ENCODE assay signal across 12 cellular contexts in the genomic region with DNA sequence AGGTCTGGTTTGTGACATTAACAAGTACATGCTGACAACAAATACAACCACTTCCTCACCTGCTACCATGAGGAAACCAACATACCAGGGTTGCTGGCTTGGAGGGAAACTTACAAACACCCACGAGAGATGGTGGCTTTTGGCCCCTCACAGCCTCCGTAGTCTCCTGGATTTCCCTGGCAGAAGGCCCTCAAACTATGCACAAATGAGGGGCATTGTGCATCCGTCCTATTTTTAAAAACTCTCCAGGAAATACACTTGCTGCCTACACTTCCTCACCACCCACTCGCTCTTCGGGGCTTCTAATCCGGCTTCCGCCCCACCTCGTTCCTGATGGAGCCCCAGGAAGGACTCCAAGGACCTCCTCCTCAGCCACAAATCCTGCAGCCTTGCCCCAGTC.
A peak's percentile ranks its signal among the peaks of the same experiment; 100 is the strongest.
DNase-seq lines count a peak whose midpoint lies in the region; ATAC-seq, FAIRE-seq and TF ChIP-seq lines count a peak whose summit lies in the region.
"Had no signal": no experiment of that assay in that cellular context is flagged by ENCODE, and none has a peak within 500 bp of the region (broad histone marks: within the 10 kb centered on the region; RNA-seq: fewer than 3 reads in every experiment).

No MANE protein-coding gene starts in this region.

- H3K4me1 ChIP-seq in DND-41 (ENCODE audit: insufficient read depth, low read length) = peaks cover 33% of the 10 kb centered on the region
- no peaks in the 10 kb centered on the region for H3K4me1 ChIP-seq in small intestine (ENCODE audit: control insufficient read depth in 2 of 2, insufficient read depth in 1 of 2, low read depth in 1 of 2, low read length in 1 of 2)
- H3K4me1 ChIP-seq in kidney (ENCODE audit: control insufficient read depth in 1 of 2, insufficient read depth in 1 of 2, low read depth in 1 of 2, low read length in 2 of 2) = no peaks in the 10 kb centered on the region

- ATAC-seq in DND-41 (ENCODE audit: insufficient read depth, low read depth) = peak; percentile 52; the same call in 2 of the 3 replicates
- peak; percentile 19 to 32 for ATAC-seq in activated naive CD4-positive, alpha-beta T cell treated with anti-CD3 and anti-CD28 coated beads, Interleukin-2, amount 50 U/mL, for 72 hours
- no peak for ATAC-seq in HG02623 (IDR thresholded peaks at IDR 0.05; ENCODE audit: unreplicated experiment)
- no peak for ATAC-seq in GM18505 (IDR thresholded peaks at IDR 0.05; ENCODE audit: unreplicated experiment)
- ATAC-seq in left lobe of liver = no peak
- ATAC-seq: GM23338 had no signal

- H3K36me3 Mint-ChIP-seq in T-helper 2 cell treated with Interferon-gamma antibody and Interleukin-4, amounts not matched to agents 5 μg/mL and 100 μg/mL, for 36 hours (ENCODE audit: low read depth) = peaks cover 14% of the 10 kb centered on the region
- peaks cover 13 to 20% of the 10 kb centered on the region in 2 donors for H3K36me3 Mint-ChIP-seq in activated naive CD4-positive, alpha-beta T cell treated with anti-CD3 and anti-CD28 coated beads, Interleukin-2, amount 50 U/mL, for 72 hours

- H3K4me1 Mint-ChIP-seq in T-helper 2 cell treated with Interferon-gamma antibody and Interleukin-4, amounts not matched to agents 5 μg/mL and 100 μg/mL, for 36 hours (ENCODE audit: low read depth) = peaks cover 32% of the 10 kb centered on the region

- peak overlapping the region; percentile 43 for H3K27ac ChIP-seq in DND-41 (ENCODE audit: low read length)
- H3K27ac ChIP-seq in small intestine (ENCODE audit: low read depth in 1 of 2, low read length in 1 of 2) = peak overlapping the region in 1 of 2 donors; percentile 55
- H3K27ac ChIP-seq in kidney (ENCODE audit: low read depth in 2 of 2, low read length in 2 of 2) = no peak overlapping the region
- H3K27ac ChIP-seq: esophagus squamous epithelium had no signal

- H3K27me3 ChIP-seq in DND-41 (ENCODE audit: insufficient read depth, low read length, poor library complexity) (no peaks in the 10 kb centered on the region), small intestine (ENCODE audit: control insufficient read depth in 2 of 2, insufficient read depth in 2 of 2, low read length in 2 of 2) (peaks cover 0 to 2% of the 10 kb centered on the region in 2 donors)
- H3K27me3 ChIP-seq: esophagus squamous epithelium had no signal

- no peaks in the 10 kb centered on the region for H4K20me1 ChIP-seq in DND-41 (ENCODE audit: insufficient read depth, low read length)

- 47 to 80% (median 66%) methylated on average over 8 of the region's 8 CpGs for WGBS in small intestine, 3 donors

- H3K4me3 Mint-ChIP-seq in T-helper 2 cell treated with Interferon-gamma antibody and Interleukin-4, amounts not matched to agents 5 μg/mL and 100 μg/mL, for 36 hours = peak overlapping the region; percentile 73
- H3K4me3 Mint-ChIP-seq: GM23338 had no signal

- no peak overlapping the region for H2AFZ ChIP-seq in DND-41 (ENCODE audit: low read depth, low read length)
- H2AFZ ChIP-seq: GM23338 had no signal

- TF ChIP-seq POLR2A in GM18505 (IDR thresholded peaks at IDR 0.05; ENCODE audit: borderline replicate concordance, extremely low read depth, insufficient read depth, insufficient read length) = no peak

- intact Hi-C loops in kidney (cut with DNase I) = no loop called here

- H3K27ac Mint-ChIP-seq in T-helper 2 cell treated with Interferon-gamma antibody and Interleukin-4, amounts not matched to agents 5 μg/mL and 100 μg/mL, for 36 hours = peak overlapping the region; percentile 85
- peak overlapping the region; percentile 86 to 97 for H3K27ac Mint-ChIP-seq in activated naive CD4-positive, alpha-beta T cell treated with anti-CD3 and anti-CD28 coated beads, Interleukin-2, amount 50 U/mL, for 72 hours
- H3K27ac Mint-ChIP-seq: GM23338 had no signal

- FAIRE-seq in small intestine (lab: Jason Lieb, UNC) = no peak
- FAIRE-seq in kidney (lab: Jason Lieb, UNC) = no peak

- H3K9me3 Mint-ChIP-seq in T-helper 2 cell treated with Interferon-gamma antibody and Interleukin-4, amounts not matched to agents 5 μg/mL and 100 μg/mL, for 36 hours = peaks cover 13% of the 10 kb centered on the region
- peaks cover 16 to 24% of the 10 kb centered on the region in 2 donors for H3K9me3 Mint-ChIP-seq in activated naive CD4-positive, alpha-beta T cell treated with anti-CD3 and anti-CD28 coated beads, Interleukin-2, amount 50 U/mL, for 72 hours
- H3K9me3 Mint-ChIP-seq: GM23338 had no signal

- H3K79me2 ChIP-seq in DND-41 (ENCODE audit: insufficient read depth, low read length) = no peaks in the 10 kb centered on the region

- H3K9me3 ChIP-seq in DND-41 (ENCODE audit: insufficient read depth, low read length, severe bottlenecking) (no peaks in the 10 kb centered on the region), small intestine (ENCODE audit: control insufficient read depth, low read depth) (no peaks in the 10 kb centered on the region), kidney (ENCODE audit: control insufficient read depth in 1 of 2, low read length in 2 of 2) (no peaks in the 10 kb centered on the region)
- H3K9me3 ChIP-seq: esophagus squamous epithelium had no signal

- peaks cover 4% of the 10 kb centered on the region for H3K27me3 Mint-ChIP-seq in T-helper 2 cell treated with Interferon-gamma antibody and Interleukin-4, amounts not matched to agents 5 μg/mL and 100 μg/mL, for 36 hours (ENCODE audit: low read depth)

- H3K4me3 ChIP-seq in DND-41 (ENCODE audit: low read depth in 1 of 2, low read length in 2 of 2) (no peak overlapping the region), small intestine (ENCODE audit: low read depth in 1 of 2, low read length in 2 of 2) (no peak overlapping the region), kidney (ENCODE audit: low read length in 2 of 2) (no peak overlapping the region)
- H3K4me3 ChIP-seq: esophagus squamous epithelium, GM23338 had no signal

- DNase-seq in DND-41 = peak; percentile 39
- no peak for DNase-seq in T-helper 2 cell treated with Interferon-gamma antibody and Interleukin-4, amounts not matched to agents 5 μg/mL and 100 μg/mL, for 36 hours (ENCODE audit: low spot score)
- peak in 1 of 2 donors; percentile 53 for DNase-seq in activated naive CD4-positive, alpha-beta T cell treated with anti-CD3 and anti-CD28 coated beads, Interleukin-2, amount 50 U/mL, for 72 hours (ENCODE audit: low spot score in 2 of 2)
- DNase-seq in small intestine = peak; percentile 24
- DNase-seq in kidney = no peak
- DNase-seq in left lobe of liver (ENCODE audit: low spot score) = no peak
- DNase-seq: caudate nucleus, esophagus squamous epithelium, NCI-H1694 treated with DMSO at 0.1 percent for 48 hours had no signal

- H3K9ac ChIP-seq in DND-41 (ENCODE audit: low read depth, low read length) (no peak overlapping the region), kidney (ENCODE audit: low read length in 2 of 2) (no peak overlapping the region)

- TF ChIP-seq CTCF in DND-41 (IDR thresholded peaks at IDR 0.05; ENCODE audit: borderline replicate concordance, extremely low read depth, low read length, poor library complexity, severe bottlenecking) = no peak
- no peak for TF ChIP-seq CTCF in kidney (IDR thresholded peaks at IDR 0.05; ENCODE audit: borderline replicate concordance, extremely low read depth, insufficient read depth)

- no peaks in the 10 kb centered on the region for H3K36me3 ChIP-seq in DND-41 (ENCODE audit: insufficient read depth, low read length)
- no peaks in the 10 kb centered on the region for H3K36me3 ChIP-seq in small intestine (ENCODE audit: control insufficient read depth in 2 of 2, insufficient read depth in 2 of 2, low read length in 2 of 2)
- H3K36me3 ChIP-seq in kidney (ENCODE audit: control insufficient read depth in 1 of 2, insufficient read depth in 2 of 2, low read length in 2 of 2) = no peaks in the 10 kb centered on the region
- H3K36me3 ChIP-seq: esophagus squamous epithelium had no signal

- no peak overlapping the region for H3K4me2 ChIP-seq in DND-41 (ENCODE audit: insufficient read depth, low read length)
- H3K4me2 ChIP-seq: GM23338 had no signal

Comparison
In these comparisons a context has a peak if more than half of its experiments do, and no peak if none do; other contexts are left out.
1. ATAC-seq: peak in DND-41 (single experiment) and activated naive CD4-positive, alpha-beta T cell treated with anti-CD3 and anti-CD28 coated beads, Interleukin-2, amount 50 U/mL, for 72 hours (2 of 2); none in HG02623 (single experiment), GM18505 (single experiment) and left lobe of liver (single experiment).
2. DNase-seq: peak in DND-41 (single experiment) and small intestine (single experiment); none in T-helper 2 cell treated with Interferon-gamma antibody and Interleukin-4, amounts not matched to agents 5 μg/mL and 100 μg/mL, for 36 hours (single experiment), kidney (single experiment) and left lobe of liver (single experiment).